9 cellular contexts compared by ENCODE assay signal in genomic region chr12:32120419-32120818, GRCh38. TPM values are rescaled to one million over a fixed set of nuclear protein-coding genes. Genes with fewer than 3 reads are reported as not detected.
DNase-seq lines count a peak whose midpoint lies in the region; ATAC-seq and TF ChIP-seq lines count a peak whose summit lies in the region.
"Had no signal": no experiment of that assay in that cellular context is flagged by ENCODE, and none has a peak within 500 bp of the region (broad histone marks: within the 10 kb centered on the region; RNA-seq: fewer than 3 reads in every experiment).

No MANE protein-coding gene starts in this region.

- ATAC-seq in CD4-positive, CD25-positive, alpha-beta regulatory T cell (ENCODE audit: low read depth in 2 of 2) = no peak
- ATAC-seq in GM19452 (IDR thresholded peaks at IDR 0.05; ENCODE audit: unreplicated experiment) (peak; percentile 81), HG03097 (IDR thresholded peaks at IDR 0.05; ENCODE audit: low FRiP score, unreplicated experiment) (peak; percentile 57), activated B cell treated with CpG ODN at 0.5 μM for 24 hours (ENCODE audit: low read depth) (peak; percentile 37), body of pancreas (no peak)

- no peaks in the 10 kb centered on the region for H3K27me3 Mint-ChIP-seq in CD4-positive, CD25-positive, alpha-beta regulatory T cell
- no peaks in the 10 kb centered on the region for H3K27me3 Mint-ChIP-seq in activated B cell treated with CpG ODN at 0.5 μM for 24 hours

- CTCF ChIA-PET in activated B cell treated with CpG ODN at 0.5 μM for 24 hours (lab: Charles Lee) = interaction anchor here (0.8 kb wide), 1 partner anchor 14 kb away, joined by 3 read pairs; no protein-coding TSS in a partner anchor

- H3K4me3 Mint-ChIP-seq in CD4-positive, CD25-positive, alpha-beta regulatory T cell = no peak overlapping the region
- H3K4me3 Mint-ChIP-seq in activated B cell treated with CpG ODN at 0.5 μM for 24 hours = no peak overlapping the region

- TF ChIP-seq CTCF in activated B cell treated with CpG ODN at 0.5 μM for 24 hours (IDR thresholded peaks at IDR 0.05) (no peak), body of pancreas (IDR thresholded peaks at IDR 0.05) (no peak)

- peaks cover 5% of the 10 kb centered on the region for H3K4me1 ChIP-seq in CD4-positive, CD25-positive, alpha-beta regulatory T cell (ENCODE audit: control insufficient read depth, insufficient read depth, low read length, poor library complexity, severe bottlenecking)
- H3K4me1 ChIP-seq in body of pancreas = no peaks in the 10 kb centered on the region

- no peak overlapping the region for H3K27ac ChIP-seq in CD4-positive, CD25-positive, alpha-beta regulatory T cell (ENCODE audit: insufficient read depth, low read length, poor library complexity, severe bottlenecking)
- no peak overlapping the region for H3K27ac ChIP-seq in body of pancreas
- H3K27ac ChIP-seq: C4-2B had no signal

- no peak overlapping the region for H3K4me3 ChIP-seq in CD4-positive, CD25-positive, alpha-beta regulatory T cell (ENCODE audit: low read depth, low read length)
- H3K4me3 ChIP-seq in body of pancreas = no peak overlapping the region

- 68 to 84% methylated on average over 2 of the region's 2 CpGs for WGBS in body of pancreas, 2 donors

- H3K27me3 ChIP-seq in CD4-positive, CD25-positive, alpha-beta regulatory T cell (ENCODE audit: control insufficient read depth, insufficient read depth, low read length) = no peaks in the 10 kb centered on the region
- H3K27me3 ChIP-seq in body of pancreas = no peaks in the 10 kb centered on the region

- peak in 1 of 3 donors; percentile 49 for DNase-seq in CD4-positive, CD25-positive, alpha-beta regulatory T cell
- no peak for DNase-seq in activated B cell treated with CpG ODN at 0.5 μM for 24 hours
- no peak for DNase-seq in NCI-H2196 (lab: John Stamatoyannopoulos, UW; ENCODE audit: unreplicated experiment)
- no peak for DNase-seq in activated effector memory CD4-positive, alpha-beta T cell treated with anti-CD3 and anti-CD28 coated beads, Interleukin-2, amount 50 U/mL, for 16 hours
- no peak for DNase-seq in body of pancreas
- DNase-seq in retina = no peak

- H3K27ac Mint-ChIP-seq in CD4-positive, CD25-positive, alpha-beta regulatory T cell = peak overlapping the region; percentile 6 to 12 (median 8)
- no peak overlapping the region for H3K27ac Mint-ChIP-seq in activated B cell treated with CpG ODN at 0.5 μM for 24 hours

- intact Hi-C loops in activated B cell treated with CpG ODN at 0.5 μM for 24 hours (cut with micrococcal nuclease) = no loop called here
- intact Hi-C loops in body of pancreas (cut with DNase I) = no loop called here

- H3K9me3 ChIP-seq in CD4-positive, CD25-positive, alpha-beta regulatory T cell (ENCODE audit: control insufficient read depth in 2 of 2, low read length in 2 of 2) = no peaks in the 10 kb centered on the region
- H3K9me3 ChIP-seq in body of pancreas = no peaks in the 10 kb centered on the region

- no peaks in the 10 kb centered on the region for H3K9me3 Mint-ChIP-seq in CD4-positive, CD25-positive, alpha-beta regulatory T cell
- H3K9me3 Mint-ChIP-seq in activated B cell treated with CpG ODN at 0.5 μM for 24 hours = no peaks in the 10 kb centered on the region

- TF ChIP-seq POLR2A in body of pancreas (IDR thresholded peaks at IDR 0.05) = no peak

- POLR2A ChIA-PET in activated B cell treated with CpG ODN at 0.5 μM for 24 hours (lab: Charles Lee) = interaction anchor here (1.2 kb wide), 1 partner anchor 13 kb away, joined by 4 read pairs; no protein-coding TSS in a partner anchor

- peaks cover 19% of the 10 kb centered on the region for H3K36me3 Mint-ChIP-seq in CD4-positive, CD25-positive, alpha-beta regulatory T cell
- H3K36me3 Mint-ChIP-seq in activated B cell treated with CpG ODN at 0.5 μM for 24 hours (ENCODE audit: low read depth) = peaks cover 5% of the 10 kb centered on the region

- H3K36me3 ChIP-seq in CD4-positive, CD25-positive, alpha-beta regulatory T cell (ENCODE audit: control insufficient read depth, insufficient read depth, low read length) = no peaks in the 10 kb centered on the region
- H3K36me3 ChIP-seq in body of pancreas (replicated peaks in 1 of 2; ENCODE audit: insufficient read depth in 1 of 2, low read depth in 2 of 2) = no peaks in the 10 kb centered on the region

- peaks cover 15 to 33% (median 24%) of the 10 kb centered on the region in 4 donors for H3K4me1 Mint-ChIP-seq in CD4-positive, CD25-positive, alpha-beta regulatory T cell
- H3K4me1 Mint-ChIP-seq in activated B cell treated with CpG ODN at 0.5 μM for 24 hours = peaks cover 18% of the 10 kb centered on the region

RNA-seq across cellular contexts. Expression of gene BICD1, which starts 13.8 kb away (rescaled TPM):
- 23.6 TPM for total RNA-seq in CD4-positive, CD25-positive, alpha-beta regulatory T cell
- 1 to 10 TPM; 8.0 to 9.6 (median 8.8) TPM for polyA plus RNA-seq in CD4-positive, CD25-positive, alpha-beta regulatory T cell
- total RNA-seq in activated B cell treated with CpG ODN at 0.5 μM for 24 hours (55.5 and 67.6 TPM in 2 replicates), body of pancreas (1 to 10 TPM; 3.0 to 6.2 TPM)

Comparison
In these comparisons a context has a peak if more than half of its experiments do, and no peak if none do; other contexts are left out.
1. ATAC-seq: peak in GM19452 (single experiment), HG03097 (single experiment) and activated B cell treated with CpG ODN at 0.5 μM for 24 hours (single experiment); none in CD4-positive, CD25-positive, alpha-beta regulatory T cell (0 of 2) and body of pancreas (single experiment).